32 cellular contexts compared by ENCODE assay signal in genomic region chr2:74317696-74318095, GRCh38. TPM values are rescaled to one million over a fixed set of nuclear protein-coding genes. Genes with fewer than 3 reads are reported as not detected.
DNase-seq lines count a peak whose midpoint lies in the region; ATAC-seq, FAIRE-seq and TF ChIP-seq lines count a peak whose summit lies in the region.
"Had no signal": no experiment of that assay in that cellular context is flagged by ENCODE, and none has a peak within 500 bp of the region (broad histone marks: within the 10 kb centered on the region; RNA-seq: fewer than 3 reads in every experiment).

No MANE protein-coding gene starts in this region.

- H3K79me2 ChIP-seq in K562 (ENCODE audit: control insufficient read depth, insufficient read depth, low read length): no peaks in the 10 kb centered on the region

- no peaks in the 10 kb centered on the region for H3K9me3 ChIP-seq in MG63
- H3K9me3 ChIP-seq in K562 (replicated peaks; ENCODE audit: control insufficient read depth, insufficient read depth, low read depth, low read length): no peaks in the 10 kb centered on the region
- H3K9me3 ChIP-seq: BE2C, esophagus muscularis mucosa, heart right ventricle, SJCRH30, uterus had no signal

- BruUV-seq in K562 (replicated peaks; lab: Mats Ljungman, UMichigan): no TSS peak

- TF ChIP-seq POLR2A in K562 (conservative IDR thresholded peaks at IDR 0.05): no peak

- DNase-seq in DMS 273 (lab: John Stamatoyannopoulos, UW; ENCODE audit: unreplicated experiment) (peak; percentile 73), MG63 (peak; percentile 17), K562 (ENCODE audit: extremely low read depth in 1 of 4, low spot score in 3 of 4) (no peak), myocyte (ENCODE audit: low read depth) (peak; percentile 54), SKM-1 (lab: John Stamatoyannopoulos, UW; ENCODE audit: unreplicated experiment) (no peak), CD1c-positive myeloid dendritic cell (ENCODE audit: extremely low spot score) (no peak)
- DNase-seq: ACHN; activated CD4-positive, alpha-beta T cell treated with anti-CD3 and anti-CD28 coated beads, Interleukin-2, amount 10 ng/mL, durations not matched to agents 24 days and 14 days; amniotic stem cell; BE2C; brain microvascular endothelial cell; CD8-positive, alpha-beta memory T cell; cerebellar nuclear complex; foreskin keratinocyte; H7; heart right ventricle; kidney; NCI-H1694; NCI-H2227 treated with DMSO at 0.1 percent for 48 hours; nephron progenitor cell; SJCRH30; stimulated activated naive CD8-positive, alpha-beta T cell treated with anti-CD3 and anti-CD28 coated beads, Interleukin-15, Interleukin-2, amounts not matched to agents 100 U/mL and 50 U/mL, for 24 hours; T1000; uterus had no signal

- in situ Hi-C loops in K562 (cut with MboI): no loop called here

- H3K4me3 ChIP-seq in MG63: no peak overlapping the region
- H3K4me3 ChIP-seq in K562: no peak overlapping the region
- H3K4me3 ChIP-seq: dorsolateral prefrontal cortex, esophagus muscularis mucosa, heart right ventricle, lung, SJCRH30, skin epidermis, uterus had no signal

- no peak overlapping the region for H3K4me2 ChIP-seq in K562 (ENCODE audit: insufficient read depth, low read length)

- POLR2A ChIA-PET in K562 (lab: Yijun Ruan, JAX): no interaction called here

- no peak for TF ChIP-seq CTCF in K562 (IDR thresholded peaks at IDR 0.05 in 2 of 3, conservative IDR thresholded peaks at IDR 0.05 in 1 of 3; ENCODE audit: insufficient read depth in 2 of 3, low read depth in 1 of 3, low read length in 3 of 3)

- no peaks in the 10 kb centered on the region for H4K20me1 ChIP-seq in K562 (replicated peaks; ENCODE audit: control insufficient read depth, insufficient read depth, low read length)

- H3K4me1 ChIP-seq in K562 (replicated peaks in 1 of 2; ENCODE audit: control insufficient read depth in 2 of 2, insufficient read depth in 2 of 2, low read length in 2 of 2): peaks cover 0 to 23% of the 10 kb centered on the region in 2 experiments; a peak in 3 of 5 replicates
- H3K4me1 ChIP-seq: BE2C, esophagus muscularis mucosa, foreskin keratinocyte, SJCRH30, uterus had no signal

- no peak for FAIRE-seq in K562 (lab: Jason Lieb, UNC)
- FAIRE-seq: endometrium, kidney had no signal

- ATAC-seq in K562 (no peak), GM18519 (IDR thresholded peaks at IDR 0.05; ENCODE audit: low FRiP score, unreplicated experiment) (no peak)
- ATAC-seq: foreskin keratinocyte; heart right ventricle; stimulated activated naive CD8-positive, alpha-beta T cell treated with anti-CD3 and anti-CD28 coated beads, Interleukin-15, Interleukin-2, amounts not matched to agents 100 U/mL and 50 U/mL, for 24 hours had no signal

- intact Hi-C loops in K562 (cut with micrococcal nuclease): no loop called here

- peak overlapping the region; percentile 24; the same call in 1 of the 2 replicates for H2AFZ ChIP-seq in K562 (ENCODE audit: low read depth, low read length)

- H3K27me3 ChIP-seq in MG63 (no peaks in the 10 kb centered on the region), K562 (ENCODE audit: control insufficient read depth in 2 of 2, insufficient read depth in 2 of 2, low read length in 2 of 2) (no peaks in the 10 kb centered on the region)
- H3K27me3 ChIP-seq: BE2C, brain microvascular endothelial cell, dorsolateral prefrontal cortex, esophagus muscularis mucosa, foreskin keratinocyte, heart right ventricle, uterus had no signal

- CTCF ChIA-PET in K562 (lab: Yijun Ruan, JAX; ENCODE audit: low intra/inter-chr PET ratio): interaction anchor here (0.7 kb wide), 1 partner anchor 68 kb away, joined by 3 read pairs; no protein-coding TSS in a partner anchor

- TF ChIP-seq EP300 in K562 (IDR thresholded peaks at IDR 0.05; ENCODE audit: low read length): no peak

- H3K27ac ChIP-seq in K562 (ENCODE audit: extremely low read depth, low read depth, low read length): no peak overlapping the region
- H3K27ac ChIP-seq: brain microvascular endothelial cell, esophagus muscularis mucosa, foreskin keratinocyte, heart right ventricle, SJCRH30, skin epidermis, uterus had no signal

- H3K9ac ChIP-seq in K562 (ENCODE audit: insufficient read depth in 1 of 2, low read depth in 2 of 2, low read length in 2 of 2): no peak overlapping the region

- TF ChIP-seq RAD21 in K562 (CRISPR knock-in tag; conservative IDR thresholded peaks at IDR 0.05 in 1 of 2, IDR thresholded peaks at IDR 0.05 in 1 of 2): no peak

- no peaks in the 10 kb centered on the region for H3K9me1 ChIP-seq in K562 (ENCODE audit: control insufficient read depth, insufficient read depth, low read length)

- no peaks in the 10 kb centered on the region for H3K36me3 ChIP-seq in MG63
- no peaks in the 10 kb centered on the region for H3K36me3 ChIP-seq in K562 (ENCODE audit: control insufficient read depth, insufficient read depth, low read length)
- H3K36me3 ChIP-seq: BE2C, brain microvascular endothelial cell, SJCRH30, uterus had no signal

TF ChIP-seq in K562, 482 proteins besides CTCF, POLR2A, EP300 and RAD21:
- no peak for TF ChIP-seq NONO (IDR thresholded peaks at IDR 0.05; ENCODE audit: low read depth in 2 of 2, low read length in 1 of 2)

RNA-seq across cellular contexts. Expression of gene SLC4A5, which starts 25.5 kb away (rescaled TPM):
- total RNA-seq in MG63 (2014; rRNA removed; shearing (Covaris generic); ENCODE audit: low replicate concordance): under 0.01 TPM in 1 of 2 replicates, not detected in the other
- 0.12 TPM in 1 of 2 replicates, not detected in the other for total RNA-seq in K562 (2011; cell fraction: chromatin; rRNA removed; ENCODE audit: low replicate concordance)
- not detected in 2 replicates for total RNA-seq in K562 (2011; cell fraction: nucleolus; rRNA removed)
- not detected in 2 replicates for total RNA-seq in K562 (2011; cell fraction: nucleoplasm; rRNA removed)
- 0.05 TPM in 1 of 2 replicates, not detected in the other for total RNA-seq in K562 (2014; rRNA removed)
- 0.03 TPM in 1 of 2 replicates, not detected in the other for total RNA-seq in K562 (2014; rRNA removed; fragmentation: Illumina TruSeq; extraction: Trizol)
- 0.34 and 0.69 TPM in 2 replicates for total RNA-seq in K562 (2015; rRNA removed; fragmentation: Illumina TruSeq; extraction: Trizol)
- total RNA-seq in K562 (2021): 0.42 TPM in 1 of 2 replicates, not detected in the other
- polyA plus RNA-seq in K562 (2011; rRNA removed): 0.03 and 0.05 TPM in 2 replicates
- 0.12 TPM in 1 of 2 replicates, not detected in the other for polyA plus RNA-seq in K562 (2011; cell fraction: cytosol; rRNA removed)
- polyA plus RNA-seq in K562 (2011; cell fraction: nucleus; rRNA removed): 0.10 and 0.57 TPM in 2 replicates
- polyA plus RNA-seq in K562 (2012): 0.21 and 0.96 TPM in 2 replicates
- polyA plus RNA-seq in K562 (2014; fragmentation: Illumina TruSeq; extraction: Trizol): 0.03 and 0.16 TPM in 2 replicates
- under 1 TPM; 0.10 to 0.13 TPM for polyA plus RNA-seq in K562 (2014; fragmentation: Nextera tagmentation; extraction: Ambion mirVana)
- 0.13 and 0.77 TPM in 2 replicates for polyA plus RNA-seq in K562 (2014; rRNA removed)
- polyA minus RNA-seq in K562 (2011; rRNA and poly(A)+ RNA removed): not detected in 2 replicates
- not detected in 2 replicates for polyA minus RNA-seq in K562 (2011; cell fraction: cytosol; rRNA and poly(A)+ RNA removed)
- not detected in 2 replicates for polyA minus RNA-seq in K562 (2011; cell fraction: nucleus; rRNA and poly(A)+ RNA removed)
- total RNA-seq in myocyte: 0.43 and 2.0 TPM in 2 replicates
- 0.98 TPM for polyA plus RNA-seq in myocyte (2012)
- total RNA-seq: G401, RPMI7951 had no signal

Comparison
In these comparisons a context has a peak if more than half of its experiments do, and no peak if none do; other contexts are left out.
1. DNase-seq: peak in DMS 273 (single experiment), MG63 (single experiment) and myocyte (single experiment); none in K562 (0 of 4), SKM-1 (single experiment) and CD1c-positive myeloid dendritic cell (single experiment).